In the genomic region with DNA sequence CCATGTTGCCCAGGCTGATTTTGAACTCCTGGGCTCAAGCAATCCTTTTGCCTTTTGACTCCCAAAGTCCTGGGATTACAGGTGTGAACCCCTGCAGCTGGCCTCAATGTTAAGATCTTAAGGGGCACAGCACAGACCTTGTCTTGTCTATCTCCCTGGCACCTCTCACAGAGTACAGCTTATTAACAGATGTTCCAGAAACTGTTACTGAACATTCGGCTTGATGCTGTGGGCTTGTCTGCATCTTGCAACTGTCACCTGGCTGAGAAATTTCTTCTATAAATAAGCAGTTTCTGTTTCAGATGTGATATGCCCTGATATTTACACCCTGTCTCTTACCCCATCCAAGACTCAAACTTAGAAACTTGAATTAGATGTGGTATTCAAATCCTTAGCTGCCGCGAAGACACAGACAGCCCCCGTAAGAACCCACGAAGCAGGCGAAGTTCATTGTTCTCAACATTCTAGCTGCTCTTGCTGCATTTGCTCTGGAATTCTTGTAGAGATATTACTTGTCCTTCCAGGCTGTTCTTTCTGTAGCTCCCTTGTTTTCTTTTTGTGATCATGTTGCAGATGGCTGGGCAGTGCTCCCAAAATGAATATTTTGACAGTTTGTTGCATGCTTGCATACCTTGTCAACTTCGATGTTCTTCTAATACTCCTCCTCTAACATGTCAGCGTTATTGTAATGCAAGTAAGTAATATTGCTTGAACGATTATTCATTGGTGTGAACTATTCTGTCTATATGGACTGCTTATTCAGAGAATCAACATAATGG, we compare ENCODE assay signal across 8 cellular contexts. TPM values are rescaled to one million over a fixed set of nuclear protein-coding genes. Genes with fewer than 3 reads are reported as not detected.
DNase-seq lines count a peak whose midpoint lies in the region; ATAC-seq and TF ChIP-seq lines count a peak whose summit lies in the region.

TSS of gene TNFRSF17 (plus strand) at position 450 of the 779 bp plus-strand sequence. CDS start at position 565, 115 bp downstream.

- H3K27me3 ChIP-seq in OCI-LY1 (ENCODE audit: insufficient read depth, low read length), result no peaks in the 10 kb centered on the region
- no peaks in the 10 kb centered on the region for H3K27me3 ChIP-seq in prostate gland (replicated peaks; ENCODE audit: insufficient read depth)

- TF ChIP-seq CTCF in AG09319 (IDR thresholded peaks at IDR 0.05; ENCODE audit: low read depth, low read length), result no peak
- no peak for TF ChIP-seq CTCF in OCI-LY1 (IDR thresholded peaks at IDR 0.05; ENCODE audit: low read length)
- TF ChIP-seq CTCF in prostate gland (IDR thresholded peaks at IDR 0.05), result no peak

- H3K27ac ChIP-seq in OCI-LY1 (ENCODE audit: low read depth, low read length, poor library complexity, severe bottlenecking) (peak within 1 kb of the TSS; percentile 93), prostate gland (no peak within 1 kb of the TSS)

- H3K4me3 ChIP-seq in OCI-LY1 (ENCODE audit: low read depth, low read length, poor library complexity, severe bottlenecking), result peak within 1 kb of the TSS; percentile 62
- no peak within 1 kb of the TSS for H3K4me3 ChIP-seq in prostate gland

- H3K36me3 ChIP-seq in OCI-LY1 (ENCODE audit: insufficient read depth, low read length) (0 out of 2 replicates have a peak, but pooled peaks cover 5% of the 10 kb centered on the region), prostate gland (no peaks in the 10 kb centered on the region)

- H3K4me1 ChIP-seq in OCI-LY1 (ENCODE audit: insufficient read depth, low read length, severe bottlenecking) (peaks cover 68% of the 10 kb centered on the region), prostate gland (replicated peaks) (peaks cover 3% of the 10 kb centered on the region)

- TF ChIP-seq POLR2A in prostate gland (IDR thresholded peaks at IDR 0.05), result no peak

- peak within 1 kb of the TSS; percentile 70 for H3K9ac ChIP-seq in OCI-LY1 (ENCODE audit: low read length)

- ATAC-seq in GM19025 (IDR thresholded peaks at IDR 0.05; ENCODE audit: low read depth, unreplicated experiment), result peak; percentile 79
- peak; percentile 84 for ATAC-seq in HG02798 (IDR thresholded peaks at IDR 0.05; ENCODE audit: poor library complexity, unreplicated experiment)

- no peaks in the 10 kb centered on the region for H3K9me2 ChIP-seq in OCI-LY1 (ENCODE audit: low read depth, low read length)

- 0 out of 2 replicates have a peak, but pooled peaks cover 6% of the 10 kb centered on the region for H3F3A ChIP-seq in OCI-LY1 (ENCODE audit: insufficient read depth, low read length)

- intact Hi-C loops in prostate gland (cut with DNase I), result no loop called here

- H4K20me1 ChIP-seq in OCI-LY1 (ENCODE audit: insufficient read depth, low read length), result no peaks in the 10 kb centered on the region

- peak within 1 kb of the TSS; percentile 73 for H3K4me2 ChIP-seq in OCI-LY1 (ENCODE audit: low read length)

- H3K79me2 ChIP-seq in OCI-LY1 (ENCODE audit: insufficient read depth, low read length), result no peaks in the 10 kb centered on the region; the same call in 1 of the 2 replicates

- no peak within 1 kb of the TSS for H2AFZ ChIP-seq in OCI-LY1 (ENCODE audit: low read length)

- no peaks in the 10 kb centered on the region for H3K9me3 ChIP-seq in OCI-LY1 (ENCODE audit: low read length)
- H3K9me3 ChIP-seq in prostate gland, result no peaks in the 10 kb centered on the region

- DNase-seq in AG09319 (ENCODE audit: extremely low read depth, low read depth) (peak; percentile 41), prostate gland (ENCODE audit: low spot score) (no peak), AG08396 (ENCODE audit: low spot score) (no peak), cortex of kidney (lab: John Stamatoyannopoulos, UW) (no peak), T-helper 1 cell (no peak)

- 19% methylated on average over 9 of the region's 9 CpGs for WGBS in prostate gland

RNA-seq across cellular contexts. Expression of gene TNFRSF17, which starts in this region (rescaled TPM):
- total RNA-seq in prostate gland, result 1 to 10 TPM in 1 of 2 donors, not detected in 1; 1.0 TPM
